ENCODE assay signal across 8 cellular contexts in genomic region chr7:95684037-95684436, GRCh38.
DNase-seq lines count a peak whose midpoint lies in the region; ATAC-seq and TF ChIP-seq lines count a peak whose summit lies in the region.

No MANE protein-coding gene starts in this region.

- no peak overlapping the region for H3K27ac Mint-ChIP-seq in brain

- TF ChIP-seq CTCF in brain (conservative IDR thresholded peaks at IDR 0.05) = peak; percentile 64 to 71

- no peaks in the 10 kb centered on the region for H3K27me3 Mint-ChIP-seq in brain

- DNase-seq in ELR (ENCODE audit: low read depth) = peak; percentile 58
- peak; percentile 41 to 49 for DNase-seq in NCI-H1930 (lab: John Stamatoyannopoulos, UW)
- peak; percentile 23 for DNase-seq in left kidney (ENCODE audit: low read depth, low spot score)
- no peak for DNase-seq in iPS-NIHi11 (ENCODE audit: low spot score)
- DNase-seq in NK-92 treated with Interleukin-12 subunit alpha and Interleukin-12 subunit beta, amount 100 ng/mL, for 24 hours (lab: John Stamatoyannopoulos, UW) = no peak
- DNase-seq in GOT3 (lab: John Stamatoyannopoulos, UW) = no peak

- no peaks in the 10 kb centered on the region for H3K9me3 Mint-ChIP-seq in brain

- ATAC-seq in GM18870 (IDR thresholded peaks at IDR 0.05; ENCODE audit: unreplicated experiment) = no peak

- no peaks in the 10 kb centered on the region for H3K36me3 Mint-ChIP-seq in brain

- peaks cover 26% of the 10 kb centered on the region for H3K4me1 Mint-ChIP-seq in brain

- no peak overlapping the region for H3K4me3 Mint-ChIP-seq in brain

Comparison
In these comparisons a context has a peak if more than half of its experiments do, and no peak if none do; other contexts are left out.
1. DNase-seq: peak in ELR (single experiment), NCI-H1930 (2 of 2) and left kidney (single experiment); none in iPS-NIHi11 (single experiment), NK-92 treated with Interleukin-12 subunit alpha and Interleukin-12 subunit beta, amount 100 ng/mL, for 24 hours (single experiment) and GOT3 (single experiment).